In genomic region chr17:66650490-66650877, GRCh38 we compare ENCODE assay signal across 19 cellular contexts.
"Had no signal": no experiment of that assay in that cellular context is flagged by ENCODE, and none has a peak within 500 bp of the region (broad histone marks: within the 10 kb centered on the region; RNA-seq: fewer than 3 reads in every experiment).

No MANE protein-coding gene starts in this region.

- H3K27me3 ChIP-seq: right atrium auricular region, tibial nerve had no signal

- H3K4me3 Mint-ChIP-seq: brain had no signal

- ATAC-seq: left lobe of liver had no signal

- H3K27ac Mint-ChIP-seq: brain had no signal

- H3K9me3 ChIP-seq: prostate gland, right atrium auricular region, tibial nerve had no signal

- H3K4me3 ChIP-seq: prostate gland, right atrium auricular region, SK-N-MC, tibial nerve had no signal

- H3K27ac ChIP-seq: prostate gland, right atrium auricular region, SK-N-MC, tibial nerve had no signal

- DNase-seq: activated CD4-positive, alpha-beta T cell treated with anti-CD3 and anti-CD28 coated beads for 48 hours; activated CD4-positive, CD25-positive, alpha-beta regulatory T cell; activated gamma-delta T cell treated with Interleukin-2 at 50 U/mL for 16 hours; anterior cingulate cortex; erythroblast; hypothalamus; kidney; midbrain; stimulated activated CD4-positive, alpha-beta T cell treated with anti-CD3 and anti-CD28 coated beads, Interleukin-12 subunit alpha, Interleukin-12 subunit beta, amount 100 ng/mL, for 4 hours; stimulated activated CD4-positive, alpha-beta T cell treated with anti-CD3 and anti-CD28 coated beads, Interleukin-1b, Interleukin-23, amount 100 ng/mL, for 48 hours; stimulated activated CD8-positive, alpha-beta memory T cell treated with anti-CD3 and anti-CD28 coated beads, Interleukin-4, amount 100 ng/mL, for 48 hours; stimulated activated naive CD4-positive, alpha-beta T cell treated with Interleukin-2 at 50 U/mL for 16 hours; T-helper 9 cell had no signal

- H3K36me3 ChIP-seq: prostate gland, right atrium auricular region had no signal

- H3K9me3 Mint-ChIP-seq: brain had no signal
